ENCODE assay signal across 30 cellular contexts in genomic region chr14:25298238-25298637, GRCh38.
"Had no signal": no experiment of that assay in that cellular context is flagged by ENCODE, and none has a peak within 500 bp of the region (broad histone marks: within the 10 kb centered on the region; RNA-seq: fewer than 3 reads in every experiment).

No MANE protein-coding gene starts in this region.

- ATAC-seq: activated CD8-positive, alpha-beta memory T cell treated with anti-CD3 and anti-CD28 coated beads, Interleukin-2, amount 10 ng/mL, durations not matched to agents 7 days and 5 days; activated CD8-positive, alpha-beta T cell treated with anti-CD3 and anti-CD28 coated beads, Interleukin-2, amount 10 ng/mL, durations not matched to agents 7 days and 5 days; activated naive CD8-positive, alpha-beta T cell treated with anti-CD3 and anti-CD28 coated beads, Interleukin-2, amount 50 U/mL, for 24 hours had no signal

- H3K9me3 ChIP-seq: ascending aorta had no signal

- H3K27ac ChIP-seq: ascending aorta, cardiac muscle cell, VCaP had no signal

- DNase-seq: activated B cell treated with CpG ODN at 0.5 μM for 24 hours; activated CD4-positive, alpha-beta memory T cell treated with anti-CD3 and anti-CD28 coated beads, Interleukin-2, amount 10 ng/mL, durations not matched to agents 7 days and 5 days; activated CD4-positive, alpha-beta T cell treated with anti-CD3 and anti-CD28 coated beads for 4 hours; activated CD4-positive, alpha-beta T cell treated with anti-CD3 and anti-CD28 coated beads, Interleukin-2, amount 50 U/mL, for 1 hour; activated CD4-positive, alpha-beta T cell treated with anti-CD3 and anti-CD28 coated beads, Interleukin-2, amount 50 U/mL, for 4 hours; activated CD4-positive, CD25-positive, alpha-beta regulatory T cell treated with anti-CD3 and anti-CD28 coated beads, Interleukin-2, amount 50 U/mL, for 72 hours; activated CD8-positive, alpha-beta memory T cell treated with anti-CD3 and anti-CD28 coated beads for 24 hours; activated CD8-positive, alpha-beta memory T cell treated with anti-CD3 and anti-CD28 coated beads, Interleukin-2, amount 10 ng/mL, durations not matched to agents 7 days and 5 days; activated CD8-positive, alpha-beta memory T cell treated with anti-CD3 and anti-CD28 coated beads, Interleukin-2, amount 50 U/mL, for 48 hours; activated CD8-positive, alpha-beta T cell treated with anti-CD3 and anti-CD28 coated beads, Interleukin-2, amount 10 ng/mL, durations not matched to agents 7 days and 5 days; activated effector memory CD4-positive, alpha-beta T cell treated with Interleukin-2 at 50 U/mL for 16 hours; activated gamma-delta T cell; activated naive CD4-positive, alpha-beta T cell treated with anti-CD3 and anti-CD28 coated beads, Interleukin-2, amount 10 ng/mL, durations not matched to agents 7 days and 5 days; activated naive CD4-positive, alpha-beta T cell treated with Interleukin-2 at 50 U/mL for 16 hours; activated naive CD8-positive, alpha-beta T cell treated with anti-CD3 and anti-CD28 coated beads, Interleukin-2, amount 10 ng/mL, durations not matched to agents 7 days and 5 days; activated naive CD8-positive, alpha-beta T cell treated with anti-CD3 and anti-CD28 coated beads, Interleukin-2, amount 50 U/mL, for 24 hours; activated T-cell treated with anti-CD3 and anti-CD28 coated beads, Interleukin-2, amount 50 U/mL, for 24 hours; activated T-cell treated with anti-CD3 and anti-CD28 coated beads, Interleukin-2, amount 50 U/mL, for 48 hours; amygdala; anterior cingulate cortex; caudate nucleus; cerebellar nuclear complex; T-helper 1 cell; T-helper 2 cell; T-helper 9 cell had no signal

- FAIRE-seq: bronchial epithelial cell, TTC549 had no signal

- H3K36me3 ChIP-seq: ascending aorta, cardiac muscle cell had no signal

- H3K27me3 ChIP-seq: ascending aorta, cardiac muscle cell had no signal

- H3K4me3 ChIP-seq: ascending aorta, cardiac muscle cell had no signal

- H3K4me1 ChIP-seq: ascending aorta had no signal
